22 cellular contexts compared by ENCODE assay signal in genomic region chr10:23886355-23886754, GRCh38.
DNase-seq lines count a peak whose midpoint lies in the region; ATAC-seq, FAIRE-seq and TF ChIP-seq lines count a peak whose summit lies in the region.
"Had no signal": no experiment of that assay in that cellular context is flagged by ENCODE, and none has a peak within 500 bp of the region (broad histone marks: within the 10 kb centered on the region; RNA-seq: fewer than 3 reads in every experiment).

No MANE protein-coding gene starts in this region.

- POLR2A ChIA-PET in RWPE1 (lab: Yijun Ruan, JAX; ENCODE audit: low non-redundant PET), result no interaction called here

- intact Hi-C loops in body of pancreas (cut with DNase I), result no loop called here

- H3K36me3 ChIP-seq in body of pancreas (replicated peaks in 1 of 2; ENCODE audit: insufficient read depth in 1 of 2, low read depth in 2 of 2), result no peaks in the 10 kb centered on the region
- H3K36me3 ChIP-seq in gastroesophageal sphincter, result no peaks in the 10 kb centered on the region

- no peaks in the 10 kb centered on the region for H3K9me3 ChIP-seq in body of pancreas
- H3K9me3 ChIP-seq in gastroesophageal sphincter, result no peaks in the 10 kb centered on the region
- H3K9me3 ChIP-seq: SK-N-SH had no signal

- no peak overlapping the region for H3K4me3 ChIP-seq in body of pancreas
- no peak overlapping the region for H3K4me3 ChIP-seq in gastroesophageal sphincter

- H3K27me3 ChIP-seq in body of pancreas, result no peaks in the 10 kb centered on the region
- H3K27me3 ChIP-seq in gastroesophageal sphincter, result no peaks in the 10 kb centered on the region
- H3K27me3 ChIP-seq: foreskin keratinocyte had no signal

- TF ChIP-seq CTCF in body of pancreas (IDR thresholded peaks at IDR 0.05) (peak in 2 of 7 experiments; percentile 14 to 25), neural crest cell (conservative IDR thresholded peaks at IDR 0.05) (peak; percentile 38), RWPE1 (conservative IDR thresholded peaks at IDR 0.05; ENCODE audit: low read depth) (no peak), gastroesophageal sphincter (IDR thresholded peaks at IDR 0.05) (no peak)

- H3K4me1 ChIP-seq in body of pancreas, result peaks cover 22% of the 10 kb centered on the region
- H3K4me1 ChIP-seq in gastroesophageal sphincter, result no peaks in the 10 kb centered on the region
- H3K4me1 ChIP-seq: foreskin keratinocyte had no signal

- no peaks in the 10 kb centered on the region for H3K36me3 Mint-ChIP-seq in neural crest cell (ENCODE audit: low read depth)
- H3K36me3 Mint-ChIP-seq: CD14-positive monocyte had no signal

- TF ChIP-seq POLR2A in body of pancreas (IDR thresholded peaks at IDR 0.05), result no peak
- no peak for TF ChIP-seq POLR2A in gastroesophageal sphincter (IDR thresholded peaks at IDR 0.05)
- TF ChIP-seq POLR2A in GM12891 (IDR thresholded peaks at IDR 0.05; ENCODE audit: low read depth, low read length), result no peak

- WGBS in body of pancreas, 2 donors, result 58 to 82% methylated on average over 6 of the region's 6 CpGs
- WGBS in gastroesophageal sphincter (ENCODE audit: low coverage in 1 of 2), 2 donors, result 24 to 31% methylated on average over 6 of the region's 6 CpGs

- H3K4me3 Mint-ChIP-seq in neural crest cell, result no peak overlapping the region
- H3K4me3 Mint-ChIP-seq: activated CD4-positive, alpha-beta memory T cell treated with anti-CD3 and anti-CD28 coated beads, Interleukin-2, amount 10 ng/mL, durations not matched to agents 7 days and 5 days; CD14-positive monocyte; central memory CD8-positive, alpha-beta T cell had no signal

- H3K9me3 Mint-ChIP-seq in neural crest cell, result no peaks in the 10 kb centered on the region
- H3K9me3 Mint-ChIP-seq: activated CD4-positive, alpha-beta memory T cell treated with anti-CD3 and anti-CD28 coated beads, Interleukin-2, amount 10 ng/mL, durations not matched to agents 7 days and 5 days had no signal

- peaks cover 60% of the 10 kb centered on the region for H3K27me3 Mint-ChIP-seq in neural crest cell (ENCODE audit: low read depth)
- H3K27me3 Mint-ChIP-seq: activated CD4-positive, alpha-beta memory T cell treated with anti-CD3 and anti-CD28 coated beads, Interleukin-2, amount 10 ng/mL, durations not matched to agents 7 days and 5 days; central memory CD8-positive, alpha-beta T cell had no signal

- no peaks in the 10 kb centered on the region for H3K4me1 Mint-ChIP-seq in neural crest cell
- H3K4me1 Mint-ChIP-seq: activated CD4-positive, alpha-beta memory T cell treated with anti-CD3 and anti-CD28 coated beads, Interleukin-2, amount 10 ng/mL, durations not matched to agents 7 days and 5 days; central memory CD8-positive, alpha-beta T cell had no signal

- CTCF ChIA-PET in RWPE1 (lab: Yijun Ruan, JAX), result no interaction called here

- TF ChIP-seq EP300 in gastroesophageal sphincter (IDR thresholded peaks at IDR 0.05), result no peak

- DNase-seq in DMS53 (lab: John Stamatoyannopoulos, UW) (peak; percentile 20), DMS53 treated with DMSO at 0.1 percent for 48 hours (lab: John Stamatoyannopoulos, UW; ENCODE audit: unreplicated experiment) (no peak), KBM-7 (peak; percentile 27), body of pancreas (peak in 3 of 4 donors; percentile 6 to 35 (median 14)), neural crest cell (ENCODE audit: low read depth, low spot score) (peak; percentile 8), RWPE1 (ENCODE audit: low spot score) (no peak), GM12891 (ENCODE audit: insufficient read length, low spot score) (no peak)
- DNase-seq: 8988T; activated CD4-positive, alpha-beta memory T cell treated with anti-CD3 and anti-CD28 coated beads, Interleukin-2, amount 10 ng/mL, durations not matched to agents 7 days and 5 days; activated T-cell treated with anti-CD3 and anti-CD28 coated beads, Interleukin-2, amount 50 U/mL, for 48 hours; foreskin keratinocyte; IMR-90; NCI-H1105; NCI-H2171 treated with DMSO at 0.1 percent for 48 hours; SK-N-SH; stimulated activated CD4-positive, alpha-beta T cell treated with anti-CD3 and anti-CD28 coated beads, Interleukin-2, amount 100 ng/mL, for 24 hours had no signal

- no peak for FAIRE-seq in GM12891 (lab: Jason Lieb, UNC)
- FAIRE-seq: islet of Langerhans, TTC549 had no signal

- in situ Hi-C loops in KBM-7 (cut with MboI; ENCODE audit: low pct_unique_long_range_greater_than_20kb, low sequenced_read_pairs), result no loop called here

- H3K27ac ChIP-seq in body of pancreas, result peak overlapping the region in 2 of 4 donors; percentile 5 to 12
- no peak overlapping the region for H3K27ac ChIP-seq in RWPE1
- no peak overlapping the region for H3K27ac ChIP-seq in gastroesophageal sphincter
- H3K27ac ChIP-seq: foreskin keratinocyte had no signal

- no peak overlapping the region for H3K27ac Mint-ChIP-seq in neural crest cell (ENCODE audit: unreplicated experiment)
- H3K27ac Mint-ChIP-seq: activated CD4-positive, alpha-beta memory T cell treated with anti-CD3 and anti-CD28 coated beads, Interleukin-2, amount 10 ng/mL, durations not matched to agents 7 days and 5 days; CD14-positive monocyte had no signal

- ATAC-seq in body of pancreas (no peak), gastroesophageal sphincter (no peak)
- ATAC-seq: foreskin keratinocyte, sciatic nerve had no signal

TF ChIP-seq in GM12891, 5 proteins besides CTCF, POLR2A, EP300 and RAD21:
- TF ChIP-seq PAX5 (IDR thresholded peaks at IDR 0.05; ENCODE audit: insufficient read depth, low read length, severe bottlenecking), result no peak
- no peak for TF ChIP-seq POLR2AphosphoS5 (IDR thresholded peaks at IDR 0.05; ENCODE audit: low read depth, low read length)
- no peak for TF ChIP-seq POU2F2 (IDR thresholded peaks at IDR 0.05; ENCODE audit: low read depth, low read length)
- no peak for TF ChIP-seq SPI1 (IDR thresholded peaks at IDR 0.05; ENCODE audit: low read depth, low read length)
- TF ChIP-seq TAF1 (IDR thresholded peaks at IDR 0.05; ENCODE audit: low read depth, low read length), result no peak

Comparison
In these comparisons a context has a peak if more than half of its experiments do, and no peak if none do; other contexts are left out.
1. DNase-seq: peak in DMS53 (single experiment), KBM-7 (single experiment), body of pancreas (3 of 4) and neural crest cell (single experiment); none in DMS53 treated with DMSO at 0.1 percent for 48 hours (single experiment), RWPE1 (single experiment) and GM12891 (single experiment).